8 cellular contexts compared by ENCODE assay signal in genomic region chr6:33633084-33633461, GRCh38. TPM values are rescaled to one million over a fixed set of nuclear protein-coding genes. Genes with fewer than 3 reads are reported as not detected.
DNase-seq lines count a peak whose midpoint lies in the region; TF ChIP-seq lines count a peak whose summit lies in the region.

No MANE protein-coding gene starts in this region.

- H4K20me1 ChIP-seq in PC-9 (ENCODE audit: insufficient read depth) = peaks cover 56% of the 10 kb centered on the region

- CTCF ChIA-PET in PC-9 (lab: Charles Lee) = interaction anchor here (0.6 to 1.3 kb wide), 2 partner anchors 34 to 43 kb away, joined by 3 to 5 read pairs; no protein-coding TSS in a partner anchor

- H3K9me3 ChIP-seq in PC-9 (ENCODE audit: insufficient read depth, low read depth) (no peaks in the 10 kb centered on the region), esophagus (ENCODE audit: control insufficient read depth in 2 of 2, insufficient read depth in 1 of 2, low read depth in 1 of 2, low read length in 1 of 2) (no peaks in the 10 kb centered on the region)

- in situ Hi-C loops in ACHN (cut with HindIII; ENCODE audit: low pct_ligation_motif_present, low pct_unique_long_range_greater_than_20kb, low sequenced_read_pairs) = no loop called here

- intact Hi-C loops in PC-9 (cut with micrococcal nuclease; ENCODE audit: unreplicated experiment) = no loop called here

- no peak overlapping the region for H2AFZ ChIP-seq in PC-9

- TF ChIP-seq CTCF in GM12865 (IDR thresholded peaks at IDR 0.05; ENCODE audit: insufficient read depth, low read depth, low read length, missing control alignments) (no peak), PC-9 (conservative IDR thresholded peaks at IDR 0.05) (no peak)

- peak overlapping the region; percentile 34 for H3K27ac ChIP-seq in PC-9
- H3K27ac ChIP-seq in esophagus (ENCODE audit: low read depth in 2 of 2, low read length in 1 of 2) = peak overlapping the region in 1 of 2 donors; percentile 72

- WGBS in esophagus, 2 donors = 33% methylated on average over 20 to 21 of the region's 21 CpGs

- POLR2A ChIA-PET in PC-9 (lab: Charles Lee; ENCODE audit: unreplicated experiment) = no interaction called here

- peaks cover 47% of the 10 kb centered on the region for H3F3A ChIP-seq in PC-9 (ENCODE audit: insufficient read depth, low read depth)

- BruUV-seq in PC-9 (replicated peaks; lab: Mats Ljungman, UMichigan) = no TSS peak

- no peak for DNase-seq in GM12865 (ENCODE audit: low read depth)
- no peak for DNase-seq in PC-9
- peak; percentile 38 for DNase-seq in retina
- DNase-seq in MV-4-11 (lab: John Stamatoyannopoulos, UW) = no peak
- no peak for DNase-seq in kidney tubule cell (ENCODE audit: low spot score)
- DNase-seq in ACHN = no peak
- no peak for DNase-seq in NCI-H510A (lab: John Stamatoyannopoulos, UW)

- H3K27me3 ChIP-seq in PC-9 (ENCODE audit: insufficient read depth, low read depth) = no peaks in the 10 kb centered on the region
- no peaks in the 10 kb centered on the region for H3K27me3 ChIP-seq in esophagus (ENCODE audit: control insufficient read depth in 1 of 2, insufficient read depth in 2 of 2, low read length in 2 of 2)

- H3K79me2 ChIP-seq in PC-9 (ENCODE audit: low read depth) = peaks cover 90% of the 10 kb centered on the region

- peaks cover 24% of the 10 kb centered on the region for H3K4me1 ChIP-seq in PC-9 (replicated peaks; ENCODE audit: insufficient read depth)
- peaks cover 15 to 28% of the 10 kb centered on the region in 2 donors for H3K4me1 ChIP-seq in esophagus (ENCODE audit: control insufficient read depth in 2 of 2, insufficient read depth in 2 of 2, low read length in 1 of 2)

- peaks cover 19% of the 10 kb centered on the region; the same call in 1 of the 2 replicates for H3K36me3 ChIP-seq in PC-9 (ENCODE audit: low read depth)
- H3K36me3 ChIP-seq in esophagus (ENCODE audit: control insufficient read depth in 2 of 2, insufficient read depth in 2 of 2, low read length in 1 of 2) = no peaks in the 10 kb centered on the region

- H3K9me2 ChIP-seq in PC-9 (ENCODE audit: insufficient read depth) = no peaks in the 10 kb centered on the region

- peak overlapping the region; percentile 83 for H3K4me2 ChIP-seq in PC-9

- peak overlapping the region; percentile 44 for H3K4me3 ChIP-seq in GM12865 (ENCODE audit: low read depth, low read length)
- H3K4me3 ChIP-seq in PC-9 = peak overlapping the region; percentile 54; the same call in 1 of the 2 replicates
- peak overlapping the region; percentile 32 to 45 for H3K4me3 ChIP-seq in esophagus (ENCODE audit: low read depth in 1 of 2, low read length in 2 of 2)

RNA-seq across cellular contexts. Expression of gene ITPR3, which starts 12.0 kb away (rescaled TPM):
- 78.3 and 86.9 TPM in 2 replicates for total RNA-seq in PC-9 (2021)
- polyA plus RNA-seq in esophagus = 10 to 100 TPM; 11.9 to 15.0 TPM

RNA-seq across cellular contexts. Expression of gene BAK1, which starts 53.0 kb away (rescaled TPM):
- total RNA-seq in PC-9 (2021) = 24.6 and 28.4 TPM in 2 replicates
- 10 to 100 TPM; 20.4 to 22.6 TPM for polyA plus RNA-seq in esophagus
